Comparison of ENCODE assay signal across 9 cellular contexts in genomic region chr16:2046125-2046888, GRCh38. TPM values are rescaled to one million over a fixed set of nuclear protein-coding genes. Genes with fewer than 3 reads are reported as not detected.
DNase-seq lines count a peak whose midpoint lies in the region; ATAC-seq and TF ChIP-seq lines count a peak whose summit lies in the region.
"Had no signal": no experiment of that assay in that cellular context is flagged by ENCODE, and none has a peak within 500 bp of the region (broad histone marks: within the 10 kb centered on the region; RNA-seq: fewer than 3 reads in every experiment).

No MANE protein-coding gene starts in this region.

- CTCF ChIA-PET in activated CD4-positive, alpha-beta T cell treated with anti-CD3 and anti-CD28 coated beads for 36 hours (lab: Charles Lee), result interaction anchor here (1.0 to 1.9 kb wide), 2 partner anchors 89 to 94 kb away, joined by 3 to 4 read pairs; partner anchors contain the start of gene PKD1

- H3K4me1 ChIP-seq in Peyer's patch, result peaks cover 7 to 53% (median 11%) of the 10 kb centered on the region in 4 donors

- no peak for TF ChIP-seq CTCF in Peyer's patch (IDR thresholded peaks at IDR 0.05)
- TF ChIP-seq CTCF in glutamatergic neuron (IDR thresholded peaks at IDR 0.05; ENCODE audit: partially characterized antibody, unreplicated experiment), result no peak

- peak overlapping the region; percentile 89 for H3K4me3 Mint-ChIP-seq in activated CD4-positive, alpha-beta T cell treated with anti-CD3 and anti-CD28 coated beads for 36 hours
- H3K4me3 Mint-ChIP-seq in glutamatergic neuron (ENCODE audit: unreplicated experiment), result peak overlapping the region; percentile 89
- peak overlapping the region; percentile 94 to 96 for H3K4me3 Mint-ChIP-seq in stimulated activated naive CD8-positive, alpha-beta T cell treated with anti-CD3 and anti-CD28 coated beads, Interleukin-15, amount 100 ng/mL, for 72 hours

- H3K4me1 Mint-ChIP-seq in activated CD4-positive, alpha-beta T cell treated with anti-CD3 and anti-CD28 coated beads for 36 hours, result peaks cover 18% of the 10 kb centered on the region
- H3K4me1 Mint-ChIP-seq in glutamatergic neuron (ENCODE audit: low read depth, unreplicated experiment), result peaks cover 9% of the 10 kb centered on the region
- peaks cover 26% of the 10 kb centered on the region for H3K4me1 Mint-ChIP-seq in stimulated activated naive CD8-positive, alpha-beta T cell treated with anti-CD3 and anti-CD28 coated beads, Interleukin-15, amount 100 ng/mL, for 72 hours

- peaks cover 0 to 14% (median 0%) of the 10 kb centered on the region in 3 donors for H3K36me3 ChIP-seq in Peyer's patch

- no peak for TF ChIP-seq POLR2A in Peyer's patch (IDR thresholded peaks at IDR 0.05)

- H3K27me3 Mint-ChIP-seq in activated CD4-positive, alpha-beta T cell treated with anti-CD3 and anti-CD28 coated beads for 36 hours, result no peaks in the 10 kb centered on the region
- peaks cover 4% of the 10 kb centered on the region for H3K27me3 Mint-ChIP-seq in glutamatergic neuron (ENCODE audit: unreplicated experiment)
- H3K27me3 Mint-ChIP-seq in stimulated activated naive CD8-positive, alpha-beta T cell treated with anti-CD3 and anti-CD28 coated beads, Interleukin-15, amount 100 ng/mL, for 72 hours, result no peaks in the 10 kb centered on the region

- intact Hi-C loops in activated CD4-positive, alpha-beta T cell treated with anti-CD3 and anti-CD28 coated beads for 36 hours (cut with DNase I, micrococcal nuclease), result loop anchor here in 1 of 2 experiments (2.0 to 5.0 kb wide), 5 partner anchors 82 to 978 kb away; partner anchors contain the start of genes CCNF, MAPK8IP3, RPS2 and THOC6

- H3K9me3 ChIP-seq in Peyer's patch, result no peaks in the 10 kb centered on the region

- peak overlapping the region; percentile 55 to 77 (median 73) for H3K27ac ChIP-seq in Peyer's patch

- POLR2A ChIA-PET in activated CD4-positive, alpha-beta T cell treated with anti-CD3 and anti-CD28 coated beads for 36 hours (lab: Charles Lee), result interaction anchor here (0.6 to 1.5 kb wide), 3 partner anchors 19 to 219 kb away, joined by 3 to 8 read pairs (median 3); partner anchors contain the start of genes FAHD1, NHERF2 and RPS2

- DNase-seq in activated CD4-positive, alpha-beta T cell treated with anti-CD3 and anti-CD28 coated beads for 36 hours, result no peak
- no peak for DNase-seq in activated CD4-positive, alpha-beta T cell treated with anti-CD3 and anti-CD28 coated beads for 4 hours
- DNase-seq in Peyer's patch, result no peak
- no peak for DNase-seq in glutamatergic neuron
- no peak for DNase-seq in stimulated activated naive CD8-positive, alpha-beta T cell treated with anti-CD3 and anti-CD28 coated beads, Interleukin-15, amount 100 ng/mL, for 72 hours
- DNase-seq: SHP77 treated with DMSO at 0.1 percent for 48 hours had no signal

- no peaks in the 10 kb centered on the region for H3K27me3 ChIP-seq in Peyer's patch

- peak overlapping the region; percentile 31 for H3K27ac Mint-ChIP-seq in activated CD4-positive, alpha-beta T cell treated with anti-CD3 and anti-CD28 coated beads for 36 hours
- no peak overlapping the region for H3K27ac Mint-ChIP-seq in glutamatergic neuron (ENCODE audit: unreplicated experiment)
- no peak overlapping the region for H3K27ac Mint-ChIP-seq in stimulated activated naive CD8-positive, alpha-beta T cell treated with anti-CD3 and anti-CD28 coated beads, Interleukin-15, amount 100 ng/mL, for 72 hours

- ATAC-seq in activated CD4-positive, alpha-beta T cell treated with anti-CD3 and anti-CD28 coated beads for 36 hours, result no peak
- no peak for ATAC-seq in stimulated activated naive CD8-positive, alpha-beta T cell treated with anti-CD3 and anti-CD28 coated beads, Interleukin-15, amount 100 ng/mL, for 72 hours
- ATAC-seq in GM21515 (IDR thresholded peaks at IDR 0.05; ENCODE audit: unreplicated experiment) (no peak), GM21423 (IDR thresholded peaks at IDR 0.05; ENCODE audit: unreplicated experiment) (no peak), HG03135 (IDR thresholded peaks at IDR 0.05; ENCODE audit: unreplicated experiment) (no peak)

- no peaks in the 10 kb centered on the region for H3K9me3 Mint-ChIP-seq in activated CD4-positive, alpha-beta T cell treated with anti-CD3 and anti-CD28 coated beads for 36 hours (ENCODE audit: low read depth)
- peaks cover 9% of the 10 kb centered on the region for H3K9me3 Mint-ChIP-seq in glutamatergic neuron (ENCODE audit: unreplicated experiment)
- no peaks in the 10 kb centered on the region for H3K9me3 Mint-ChIP-seq in stimulated activated naive CD8-positive, alpha-beta T cell treated with anti-CD3 and anti-CD28 coated beads, Interleukin-15, amount 100 ng/mL, for 72 hours

- H3K36me3 Mint-ChIP-seq in activated CD4-positive, alpha-beta T cell treated with anti-CD3 and anti-CD28 coated beads for 36 hours (ENCODE audit: low read depth), result peaks cover 1% of the 10 kb centered on the region
- no peaks in the 10 kb centered on the region for H3K36me3 Mint-ChIP-seq in glutamatergic neuron (ENCODE audit: unreplicated experiment)

- H3K4me3 ChIP-seq in Peyer's patch, result peak overlapping the region in 1 of 4 donors; percentile 90

RNA-seq across cellular contexts. Expression of gene NTHL1, which starts 1.3 kb away (rescaled TPM):
- 10 to 100 TPM; 22.6 to 26.1 TPM for total RNA-seq in activated CD4-positive, alpha-beta T cell treated with anti-CD3 and anti-CD28 coated beads for 36 hours
- total RNA-seq in Peyer's patch, result 10 to 100 TPM; 14.9 to 28.8 (median 19.9) TPM
- total RNA-seq in glutamatergic neuron (ENCODE audit: unreplicated experiment), result 194 TPM

RNA-seq across cellular contexts. Expression of gene TSC2, which starts 1.5 kb away (rescaled TPM):
- 10 to 100 TPM; 49.6 to 72.9 TPM for total RNA-seq in activated CD4-positive, alpha-beta T cell treated with anti-CD3 and anti-CD28 coated beads for 36 hours
- total RNA-seq in Peyer's patch, result 100 to 1,000 TPM in 3 of 4 donors, 10 to 100 TPM in 1; 98.4 to 220 (median 141) TPM
- total RNA-seq in glutamatergic neuron (ENCODE audit: unreplicated experiment), result 215 TPM

RNA-seq across cellular contexts. Expression of gene NHERF2, which starts 19.6 kb away (rescaled TPM):
- 1 to 10 TPM; 1.9 to 2.7 TPM for total RNA-seq in activated CD4-positive, alpha-beta T cell treated with anti-CD3 and anti-CD28 coated beads for 36 hours
- total RNA-seq in Peyer's patch (100 to 1,000 TPM in 1 of 4 donors, 10 to 100 TPM in 3; 21.5 to 104 (median 30.2) TPM), glutamatergic neuron (ENCODE audit: unreplicated experiment) (22.3 TPM)

RNA-seq across cellular contexts. Expression of gene NPW, which starts 26.7 kb away (rescaled TPM):
- 1 to 10 TPM; 2.0 to 2.8 TPM for total RNA-seq in activated CD4-positive, alpha-beta T cell treated with anti-CD3 and anti-CD28 coated beads for 36 hours
- total RNA-seq in Peyer's patch (1 to 10 TPM in 2 of 4 donors, not detected in 2; 2.8 to 9.1 TPM), glutamatergic neuron (ENCODE audit: unreplicated experiment) (0.91 TPM)

RNA-seq across cellular contexts. Expression of gene ZNF598, which starts 36.7 kb away (rescaled TPM):
- total RNA-seq in activated CD4-positive, alpha-beta T cell treated with anti-CD3 and anti-CD28 coated beads for 36 hours, result 10 to 100 TPM; 64.6 to 69.8 TPM
- 10 to 100 TPM; 48.5 to 84.0 (median 51.4) TPM for total RNA-seq in Peyer's patch
- total RNA-seq in glutamatergic neuron (ENCODE audit: unreplicated experiment), result 90.4 TPM
